Comparison of ENCODE assay signal across 9 cellular contexts in the genomic region with DNA sequence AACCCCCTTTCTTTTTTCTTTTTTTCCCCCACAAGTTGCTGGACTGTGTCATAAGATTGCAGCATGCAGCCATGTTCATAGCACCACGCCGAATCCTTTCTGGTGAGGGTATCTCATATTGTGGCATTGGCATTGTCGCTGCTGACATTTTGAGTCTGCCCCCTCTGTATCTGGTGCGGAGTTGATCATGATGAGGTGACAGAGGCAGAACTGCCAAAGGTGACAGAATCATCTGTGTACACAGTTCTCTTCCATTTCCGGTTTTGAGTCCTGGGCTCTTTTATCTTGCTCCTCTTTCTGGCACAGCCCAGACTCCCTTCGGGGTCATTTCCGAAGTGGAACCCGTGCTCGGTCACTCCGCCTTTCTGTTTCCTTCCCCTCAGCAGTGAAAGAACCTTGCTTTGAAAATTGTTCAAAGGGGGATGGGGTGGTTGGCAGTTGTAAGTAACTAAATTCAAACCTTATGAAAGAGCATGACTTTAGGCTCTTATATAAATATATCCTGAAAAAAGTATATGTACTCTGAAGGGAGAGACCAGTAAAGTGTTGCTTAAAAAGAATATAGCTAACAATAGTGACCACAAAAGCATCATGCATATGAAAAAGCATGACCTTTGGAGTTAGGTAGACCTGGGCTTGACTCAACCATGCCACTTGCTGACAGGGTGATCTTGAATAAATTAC. TPM values are rescaled to one million over a fixed set of nuclear protein-coding genes. Genes with fewer than 3 reads are reported as not detected.
A peak's percentile ranks its signal among the peaks of the same experiment; 100 is the strongest.
DNase-seq lines count a peak whose midpoint lies in the region; ATAC-seq, FAIRE-seq and TF ChIP-seq lines count a peak whose summit lies in the region.
"Had no signal": no experiment of that assay in that cellular context is flagged by ENCODE, and none has a peak within 500 bp of the region (broad histone marks: within the 10 kb centered on the region; RNA-seq: fewer than 3 reads in every experiment).

No MANE protein-coding gene starts in this region.

- H3K27ac ChIP-seq in BLaER1: no peak overlapping the region
- no peak overlapping the region for H3K27ac ChIP-seq in GM12878 (ENCODE audit: control insufficient read depth, insufficient read depth)
- H3K27ac ChIP-seq: C4-2B had no signal

- no peak for TF ChIP-seq POLR2A in GM12878 (IDR thresholded peaks at IDR 0.05; ENCODE audit: low read depth, low read length)

- no peak for TF ChIP-seq RAD21 in GM12878 (IDR thresholded peaks at IDR 0.05; ENCODE audit: insufficient read depth, low read depth, low read length)

- no peak for TF ChIP-seq CTCF in GM12878 (IDR thresholded peaks at IDR 0.05 in 2 of 3, conservative IDR thresholded peaks at IDR 0.05 in 1 of 3; ENCODE audit: control insufficient read depth in 2 of 3, extremely low read depth in 1 of 3, insufficient read depth in 1 of 3, low read depth in 3 of 3, low read length in 3 of 3)

- H3K79me2 ChIP-seq in GM12878 (ENCODE audit: control insufficient read depth, insufficient read depth, low read length): no peaks in the 10 kb centered on the region

- SMC1A ChIA-PET in GM12878 (lab: Charles Lee; ENCODE audit: uncharacterized antibody, unreplicated experiment): interaction anchor here (1.1 to 4.1 kb wide), 13 partner anchors 10 to 112 kb away, joined by 3 to 22 read pairs (median 5); no protein-coding TSS in a partner anchor

- H3K36me3 ChIP-seq in BLaER1 (no peaks in the 10 kb centered on the region), GM12878 (ENCODE audit: control insufficient read depth in 2 of 2, insufficient read depth in 2 of 2, low read length in 1 of 2) (no peaks in the 10 kb centered on the region)

- peak; percentile 56 for ATAC-seq in GM19468 (IDR thresholded peaks at IDR 0.05; ENCODE audit: extremely low read depth, unreplicated experiment)
- ATAC-seq in GM12878: peak; percentile 94

- peaks cover 24% of the 10 kb centered on the region for H3K4me1 ChIP-seq in BLaER1
- H3K4me1 ChIP-seq in GM12878 (ENCODE audit: control insufficient read depth, insufficient read depth, low read length): peaks cover 4% of the 10 kb centered on the region

- no peaks in the 10 kb centered on the region for H4K20me1 ChIP-seq in BLaER1
- H4K20me1 ChIP-seq in GM12878 (ENCODE audit: control insufficient read depth, insufficient read depth): no peaks in the 10 kb centered on the region

- CTCF ChIA-PET in GM12878 (lab: Yijun Ruan, JAX): interaction anchor here (0.8 to 2.0 kb wide), 4 partner anchors 16 to 98 kb away, joined by 3 to 4 read pairs (median 4); no protein-coding TSS in a partner anchor

- TF ChIP-seq EP300 in GM12878 (IDR thresholded peaks at IDR 0.05; ENCODE audit: borderline replicate concordance in 1 of 2, control insufficient read depth in 1 of 2, low read depth in 2 of 2, low read length in 2 of 2): no peak

- WGBS in GM12878 (ENCODE audit: insufficient coverage, insufficient replicate concordance, low lambda C conversion rate, missing lambda C conversion rate): 15% methylated on average over 10 of the region's 10 CpGs

- H2AFZ ChIP-seq in GM12878 (ENCODE audit: control insufficient read depth, low read depth, low read length): peak overlapping the region; percentile 79

- H3K27me3 ChIP-seq in BLaER1 (no peaks in the 10 kb centered on the region), GM12878 (replicated peaks in 1 of 2; ENCODE audit: control insufficient read depth in 2 of 2, insufficient read depth in 2 of 2, low read length in 1 of 2) (no peaks in the 10 kb centered on the region)

- H3K9ac ChIP-seq in BLaER1: no peak overlapping the region
- no peak overlapping the region for H3K9ac ChIP-seq in GM12878 (ENCODE audit: control insufficient read depth, insufficient read depth, low read length)

- DNase-seq in HUDEP-2 (lab: John Stamatoyannopoulos, UW; ENCODE audit: unreplicated experiment in 76 of 76) (peak in 65 of 76 experiments; percentile 1 to 70 (median 29)), GM12878 (ENCODE audit: low read depth, low spot score) (no peak), NCI-H2029 (lab: John Stamatoyannopoulos, UW) (no peak), ecto neural progenitor cell (ENCODE audit: low spot score) (no peak), retina (no peak)
- DNase-seq in stimulated activated CD4-positive, alpha-beta T cell treated with anti-CD3 and anti-CD28 coated beads, Interleukin-4, amount 100 ng/mL, for 24 hours: peak; percentile 4

- in situ Hi-C loops in GM12878 (cut with MboI): no loop called here

- RAD21 ChIA-PET in GM12878 (lab: Charles Lee; ENCODE audit: unreplicated experiment): interaction anchor here (1.0 to 1.1 kb wide), 2 partner anchors 16 to 111 kb away, joined by 3 read pairs; no protein-coding TSS in a partner anchor

- H3K9me3 ChIP-seq in BLaER1: no peaks in the 10 kb centered on the region
- no peaks in the 10 kb centered on the region for H3K9me3 ChIP-seq in GM12878 (replicated peaks; ENCODE audit: control insufficient read depth, insufficient read depth, low read length)

- H3K4me2 ChIP-seq in BLaER1: peak overlapping the region; percentile 54
- H3K4me2 ChIP-seq in GM12878 (ENCODE audit: control insufficient read depth, insufficient read depth): peak overlapping the region; percentile 79

- H3K4me3 ChIP-seq in BLaER1 (no peak overlapping the region), GM12878 (peak overlapping the region; percentile 25; the same call in 1 of the 2 replicates)

- BruUV-seq in GM12878 (replicated peaks; lab: Mats Ljungman, UMichigan): no TSS peak

- FAIRE-seq in GM12878 (lab: Jason Lieb, UNC): peak; percentile 80

- POLR2A ChIA-PET in GM12878 (lab: Charles Lee): interaction anchor here (1.0 to 1.6 kb wide), 3 partner anchors 13 to 30 kb away, joined by 4 read pairs; no protein-coding TSS in a partner anchor

- intact Hi-C loops in GM12878 (cut with micrococcal nuclease; ENCODE audit: unreplicated experiment): no loop called here

TF ChIP-seq in GM12878, 131 proteins besides CTCF, POLR2A, EP300 and RAD21 (continues in another document):
- TF ChIP-seq ETV6 (conservative IDR thresholded peaks at IDR 0.05 in 1 of 2, IDR thresholded peaks at IDR 0.05 in 1 of 2; ENCODE audit: borderline replicate concordance in 1 of 2, low read depth in 1 of 2) (peak in 1 of 2 experiments; percentile 89; a peak in 2 of 4 replicates), EED (IDR thresholded peaks at IDR 0.05; ENCODE audit: low read depth) (peak; percentile 52; the same call in 1 of the 2 replicates), SIN3A (IDR thresholded peaks at IDR 0.05; ENCODE audit: low read depth, low read length) (no peak), PAX8 (IDR thresholded peaks at IDR 0.05) (no peak), SREBF1 (IDR thresholded peaks at IDR 0.05; ENCODE audit: low read length) (no peak), HDGF (IDR thresholded peaks at IDR 0.05) (no peak), NR2F1 (conservative IDR thresholded peaks at IDR 0.05) (peak; percentile 18; the same call in 1 of the 2 replicates), RBBP5 (conservative IDR thresholded peaks at IDR 0.05) (no peak), CREM (IDR thresholded peaks at IDR 0.05; ENCODE audit: low read depth) (0 out of 2 replicates have a peak, but pooled peaks have one; percentile 17), NFIC (IDR thresholded peaks at IDR 0.05; ENCODE audit: low read depth, low read length) (peak; percentile 53; the same call in 1 of the 2 replicates), RUNX3 (IDR thresholded peaks at IDR 0.05; ENCODE audit: low read length) (peak; percentile 21; the same call in 1 of the 2 replicates), DPF2 (IDR thresholded peaks at IDR 0.05) (0 out of 2 replicates have a peak, but pooled peaks have one; percentile 24), EGR1 (IDR thresholded peaks at IDR 0.05; ENCODE audit: borderline replicate concordance in 1 of 2, low read depth in 2 of 2, low read length in 2 of 2) (peak in 1 of 2 experiments; percentile 26; a peak in 1 of 3 replicates)

RNA-seq across cellular contexts. Expression of a gene that starts 55.0 kb away (rescaled TPM):
- total RNA-seq in GM12878 (2013; cell fraction: nucleolus; rRNA removed): 264 and 275 TPM in 2 replicates
- 36.3 and 41.1 TPM in 2 replicates for total RNA-seq in GM12878 (2014; rRNA removed)
- 36.0 and 36.2 TPM in 2 replicates for total RNA-seq in GM12878 (2014; rRNA removed; fragmentation: Illumina TruSeq; extraction: Trizol)
- total RNA-seq in GM12878 (2021): 24.9 and 25.6 TPM in 2 replicates
- polyA plus RNA-seq in GM12878 (2011; ENCODE audit: low read depth): 2.5 TPM
- polyA plus RNA-seq in GM12878 (2011; rRNA removed): 84.6 and 87.0 TPM in 2 replicates
- polyA plus RNA-seq in GM12878 (2011; cell fraction: cytosol; rRNA removed): 37.7 and 39.0 TPM in 2 replicates
- polyA plus RNA-seq in GM12878 (2011; cell fraction: nucleus; rRNA removed): 123 and 134 TPM in 2 replicates
- polyA plus RNA-seq in GM12878 (2012): 7.6 and 8.8 TPM in 2 replicates
- 27.3 and 35.5 TPM in 2 replicates for polyA plus RNA-seq in GM12878 (2014; fragmentation: Illumina TruSeq; extraction: Trizol)
- polyA plus RNA-seq in GM12878 (2014; fragmentation: Nextera tagmentation; extraction: Ambion mirVana): 1 to 10 TPM; 5.4 to 8.6 TPM
- 18.2 and 24.6 TPM in 2 replicates for polyA plus RNA-seq in GM12878 (2014; rRNA removed)
- 10 to 100 TPM in 1 of 2 experiments, 1 to 10 TPM in 1; 3.3 to 11.3 TPM for polyA plus RNA-seq in GM12878 (2016; fragmentation: Nextera tagmentation; extraction: Ambion mirVana)
- 131 and 158 TPM in 2 replicates for polyA minus RNA-seq in GM12878 (2011; rRNA and poly(A)+ RNA removed)
- 27.3 and 36.6 TPM in 2 replicates for polyA minus RNA-seq in GM12878 (2011; cell fraction: cytosol; rRNA and poly(A)+ RNA removed)
- polyA minus RNA-seq in GM12878 (2011; cell fraction: nucleus; rRNA and poly(A)+ RNA removed): 180 and 273 TPM in 2 replicates

Comparison
In these comparisons a context has a peak if more than half of its experiments do, and no peak if none do; other contexts are left out.
1. DNase-seq: peak in HUDEP-2 (65 of 76) and stimulated activated CD4-positive, alpha-beta T cell treated with anti-CD3 and anti-CD28 coated beads, Interleukin-4, amount 100 ng/mL, for 24 hours (single experiment); none in GM12878 (single experiment), NCI-H2029 (single experiment), ecto neural progenitor cell (single experiment) and retina (single experiment).